Comparison of ENCODE assay signal across 13 cellular contexts in the genomic region with DNA sequence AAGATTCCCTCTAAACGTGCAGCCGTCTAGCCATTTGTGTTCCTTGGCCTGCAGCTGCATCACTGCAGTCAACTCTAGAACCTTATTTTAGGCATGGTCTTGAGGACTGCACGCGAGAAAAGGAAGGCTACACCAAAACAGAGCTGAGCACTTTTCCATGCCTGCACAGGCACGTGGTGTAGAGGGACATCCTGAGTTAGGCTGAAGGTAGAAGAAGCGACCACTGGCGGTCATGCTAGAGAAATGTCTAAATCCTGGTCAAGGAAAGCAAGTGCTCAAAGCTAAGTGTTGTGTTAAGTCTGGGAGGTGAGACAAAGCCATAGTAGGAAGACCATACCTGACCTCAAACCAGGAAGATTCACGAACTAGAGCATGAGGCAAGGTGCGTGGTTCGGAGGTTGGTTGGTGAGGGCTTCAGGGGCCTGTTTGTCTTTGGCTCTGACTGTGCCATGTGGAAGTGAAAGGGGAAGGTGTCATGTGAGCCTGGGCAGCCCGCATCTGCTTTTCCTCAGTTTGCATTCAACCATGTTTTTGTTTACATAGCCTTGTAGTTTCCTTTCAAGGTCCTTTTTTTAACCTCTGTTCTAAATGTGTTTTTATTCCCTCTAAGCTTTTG.
A peak's percentile ranks its signal among the peaks of the same experiment; 100 is the strongest.
DNase-seq lines count a peak whose midpoint lies in the region; ATAC-seq and TF ChIP-seq lines count a peak whose summit lies in the region.
"Had no signal": no experiment of that assay in that cellular context is flagged by ENCODE, and none has a peak within 500 bp of the region (broad histone marks: within the 10 kb centered on the region; RNA-seq: fewer than 3 reads in every experiment).

No MANE protein-coding gene starts in this region.

- BruUV-seq in OCI-LY7 (replicated peaks; lab: Mats Ljungman, UMichigan) (no TSS peak), MCF 10A (replicated peaks; lab: Mats Ljungman, UMichigan) (no TSS peak)

- ATAC-seq in HG02884 (IDR thresholded peaks at IDR 0.05; ENCODE audit: unreplicated experiment), result peak; percentile 79
- no peak for ATAC-seq in CD8-positive, alpha-beta T cell
- ATAC-seq: activated T-cell treated with anti-CD3 and anti-CD28 coated beads, Interleukin-2, amount 50 U/mL, for 72 hours had no signal

- H3K4me1 ChIP-seq in OCI-LY7 (ENCODE audit: insufficient read depth, low read length, poor library complexity, severe bottlenecking) (peaks cover 9% of the 10 kb centered on the region), smooth muscle cell (ENCODE audit: low read depth) (peaks cover 22% of the 10 kb centered on the region)
- no peaks in the 10 kb centered on the region for H3K4me1 ChIP-seq in CD8-positive, alpha-beta T cell (ENCODE audit: insufficient read depth, low read length)
- H3K4me1 ChIP-seq: SJSA1 had no signal

- H3K27ac ChIP-seq in OCI-LY7 (ENCODE audit: low read depth, low read length, poor library complexity, severe bottlenecking), result peak overlapping the region; percentile 2
- H3K27ac ChIP-seq in smooth muscle cell (ENCODE audit: low read depth), result peak overlapping the region; percentile 24
- no peak overlapping the region for H3K27ac ChIP-seq in CD8-positive, alpha-beta T cell (ENCODE audit: low read depth, low read length)
- H3K27ac ChIP-seq: 22Rv1, SJSA1 had no signal

- H4K20me1 ChIP-seq in OCI-LY7 (ENCODE audit: insufficient read depth, low read length) (no peaks in the 10 kb centered on the region), smooth muscle cell (ENCODE audit: low read depth) (no peaks in the 10 kb centered on the region)

- H3K4me3 ChIP-seq in OCI-LY7 (ENCODE audit: low read depth, low read length, poor library complexity, severe bottlenecking) (no peak overlapping the region), smooth muscle cell (no peak overlapping the region)
- H3K4me3 ChIP-seq in CD8-positive, alpha-beta T cell (ENCODE audit: low read depth, low read length), result no peak overlapping the region
- H3K4me3 ChIP-seq: SJSA1 had no signal

- no peaks in the 10 kb centered on the region for H3K4me1 Mint-ChIP-seq in CD8-positive, alpha-beta T cell (ENCODE audit: low read depth)
- H3K4me1 Mint-ChIP-seq in MCF 10A (ENCODE audit: insufficient read depth, unreplicated experiment), result peaks cover 12% of the 10 kb centered on the region

- peak overlapping the region; percentile 30; the same call in 1 of the 2 replicates for H3K4me2 ChIP-seq in OCI-LY7 (ENCODE audit: low read length)
- no peak overlapping the region for H3K4me2 ChIP-seq in smooth muscle cell

- H3K27ac Mint-ChIP-seq in CD8-positive, alpha-beta T cell, result no peak overlapping the region
- H3K27ac Mint-ChIP-seq in MCF 10A (ENCODE audit: low read depth, unreplicated experiment), result no peak overlapping the region

- DNase-seq in DMS53 (lab: John Stamatoyannopoulos, UW), result peak; percentile 31
- no peak for DNase-seq in DMS53 treated with DMSO at 0.1 percent for 48 hours (lab: John Stamatoyannopoulos, UW; ENCODE audit: unreplicated experiment)
- DNase-seq in OCI-LY7 (ENCODE audit: low spot score), result peak; percentile 55
- DNase-seq in smooth muscle cell (lab: John Stamatoyannopoulos, UW; ENCODE audit: unreplicated experiment), result no peak
- DNase-seq in CD8-positive, alpha-beta T cell, result no peak
- no peak for DNase-seq in MCF 10A (ENCODE audit: unreplicated experiment)
- no peak for DNase-seq in cerebellum (ENCODE audit: low spot score)
- DNase-seq: activated T-cell treated with anti-CD3 and anti-CD28 coated beads, Interleukin-2, amount 50 U/mL, for 72 hours; effector CD8-positive, alpha-beta T cell; stimulated activated naive CD4-positive, alpha-beta T cell treated with Interleukin-2 at 50 U/mL for 16 hours had no signal

- H3K27me3 Mint-ChIP-seq in CD8-positive, alpha-beta T cell (ENCODE audit: low read depth), result peaks cover 18% of the 10 kb centered on the region
- H3K27me3 Mint-ChIP-seq in MCF 10A (ENCODE audit: insufficient read depth, unreplicated experiment), result no peaks in the 10 kb centered on the region

- H3K79me2 ChIP-seq in OCI-LY7 (ENCODE audit: insufficient read depth, low read depth, low read length), result no peaks in the 10 kb centered on the region
- H3K79me2 ChIP-seq in smooth muscle cell (ENCODE audit: low read depth), result no peaks in the 10 kb centered on the region

- intact Hi-C loops in OCI-LY7 (cut with micrococcal nuclease; ENCODE audit: unreplicated experiment) (no loop called here), MCF 10A (cut with micrococcal nuclease) (no loop called here)
- intact Hi-C loops in CD8-positive, alpha-beta T cell (cut with DNase I, micrococcal nuclease), result no loop called here

- peaks cover 12% of the 10 kb centered on the region for H3F3A ChIP-seq in smooth muscle cell (ENCODE audit: low read depth)

- H3K4me3 Mint-ChIP-seq in CD8-positive, alpha-beta T cell, result no peak overlapping the region
- no peak overlapping the region for H3K4me3 Mint-ChIP-seq in MCF 10A (ENCODE audit: unreplicated experiment)
- H3K4me3 Mint-ChIP-seq: activated T-cell treated with anti-CD3 and anti-CD28 coated beads, Interleukin-2, amount 50 U/mL, for 72 hours had no signal

- no peak overlapping the region for H3K9ac ChIP-seq in smooth muscle cell (ENCODE audit: low read depth)

- no peaks in the 10 kb centered on the region for H3K36me3 Mint-ChIP-seq in CD8-positive, alpha-beta T cell
- no peaks in the 10 kb centered on the region for H3K36me3 Mint-ChIP-seq in MCF 10A (ENCODE audit: insufficient read depth, unreplicated experiment)

- 84% methylated on average over 11 of the region's 11 CpGs for WGBS in smooth muscle cell (ENCODE audit: low lambda C conversion rate)

- H3K9me3 ChIP-seq in OCI-LY7 (ENCODE audit: low read length) (no peaks in the 10 kb centered on the region), smooth muscle cell (replicated peaks; ENCODE audit: low read depth) (no peaks in the 10 kb centered on the region)
- no peaks in the 10 kb centered on the region for H3K9me3 ChIP-seq in CD8-positive, alpha-beta T cell (ENCODE audit: low read length)
- H3K9me3 ChIP-seq: SJSA1 had no signal

- CTCF ChIA-PET in OCI-LY7 (lab: Charles Lee; ENCODE audit: unreplicated experiment), result interaction anchor here (1.0 kb wide), 1 partner anchor 236 kb away, joined by 4 read pairs; no protein-coding TSS in a partner anchor
- CTCF ChIA-PET in CD8-positive, alpha-beta T cell (lab: Charles Lee), result interaction anchor here (0.7 kb wide), 1 partner anchor 753 kb away, joined by 3 read pairs; no protein-coding TSS in a partner anchor
- CTCF ChIA-PET in MCF 10A (lab: Yijun Ruan, JAX), result interaction anchor here (0.6 to 1.1 kb wide), 3 partner anchors 10 to 158 kb away, joined by 3 read pairs; no protein-coding TSS in a partner anchor

- H3K9me3 Mint-ChIP-seq in CD8-positive, alpha-beta T cell, result no peaks in the 10 kb centered on the region
- H3K9me3 Mint-ChIP-seq in MCF 10A (ENCODE audit: unreplicated experiment), result no peaks in the 10 kb centered on the region
- H3K9me3 Mint-ChIP-seq: activated T-cell treated with anti-CD3 and anti-CD28 coated beads, Interleukin-2, amount 50 U/mL, for 72 hours had no signal

- no peaks in the 10 kb centered on the region for H3K9me2 ChIP-seq in OCI-LY7 (ENCODE audit: insufficient read depth, low read length)

- H2AFZ ChIP-seq in OCI-LY7 (ENCODE audit: low read length) (peak overlapping the region; percentile 15; the same call in 1 of the 2 replicates), smooth muscle cell (ENCODE audit: low read depth) (no peak overlapping the region)

- H3K27me3 ChIP-seq in smooth muscle cell (ENCODE audit: low read depth), result no peaks in the 10 kb centered on the region
- no peaks in the 10 kb centered on the region for H3K27me3 ChIP-seq in CD8-positive, alpha-beta T cell (ENCODE audit: insufficient read depth, low read length)
- H3K27me3 ChIP-seq: SJSA1 had no signal

- TF ChIP-seq CTCF in OCI-LY7 (conservative IDR thresholded peaks at IDR 0.05; ENCODE audit: low read length) (peak; percentile 56), smooth muscle cell (IDR thresholded peaks at IDR 0.05; ENCODE audit: borderline replicate concordance, insufficient read depth, poor library complexity, severe bottlenecking) (no peak), MCF 10A (IDR thresholded peaks at IDR 0.05; ENCODE audit: unreplicated experiment) (no peak)
- TF ChIP-seq CTCF in CD8-positive, alpha-beta T cell (IDR thresholded peaks at IDR 0.05), result no peak

- H3K36me3 ChIP-seq in OCI-LY7 (ENCODE audit: insufficient read depth, low read length), result no peaks in the 10 kb centered on the region
- H3K36me3 ChIP-seq in smooth muscle cell (ENCODE audit: low read depth), result no peaks in the 10 kb centered on the region
- H3K36me3 ChIP-seq in CD8-positive, alpha-beta T cell (ENCODE audit: insufficient read depth, low read length), result no peaks in the 10 kb centered on the region
- H3K36me3 ChIP-seq: SJSA1 had no signal

- POLR2A ChIA-PET in OCI-LY7 (lab: Charles Lee) (interaction anchor here (0.6 to 0.8 kb wide), 4 partner anchors 78 to 635 kb away, joined by 3 to 4 read pairs (median 3); no protein-coding TSS in a partner anchor), MCF 10A (lab: Yijun Ruan, JAX) (interaction anchor here (0.7 to 1.0 kb wide), 2 partner anchors 52 to 518 kb away, joined by 3 read pairs; no protein-coding TSS in a partner anchor)
- POLR2A ChIA-PET in CD8-positive, alpha-beta T cell (lab: Charles Lee), result no interaction called here

Comparison
In these comparisons a context has a peak if more than half of its experiments do, and no peak if none do; other contexts are left out.
1. DNase-seq: peak in DMS53 (single experiment) and OCI-LY7 (single experiment); none in DMS53 treated with DMSO at 0.1 percent for 48 hours (single experiment), smooth muscle cell (single experiment), CD8-positive, alpha-beta T cell (0 of 7), MCF 10A (single experiment) and cerebellum (single experiment).